ENCODE assay signal across 21 cellular contexts in genomic region chr3:189631409-189631808, GRCh38. TPM values are rescaled to one million over a fixed set of nuclear protein-coding genes. Genes with fewer than 3 reads are reported as not detected.
DNase-seq lines count a peak whose midpoint lies in the region; ATAC-seq and TF ChIP-seq lines count a peak whose summit lies in the region.
"Had no signal": no experiment of that assay in that cellular context is flagged by ENCODE, and none has a peak within 500 bp of the region (broad histone marks: within the 10 kb centered on the region; RNA-seq: fewer than 3 reads in every experiment).

No MANE protein-coding gene starts in this region.

- CTCF ChIA-PET in naive thymus-derived CD4-positive, alpha-beta T cell (lab: Charles Lee): no interaction called here

- peaks cover 8% of the 10 kb centered on the region for H3K9me3 Mint-ChIP-seq in T-helper 2 cell treated with Interferon-gamma antibody and Interleukin-4, amounts not matched to agents 5 μg/mL and 100 μg/mL, for 36 hours
- peaks cover 0 to 1% (median 0%) of the 10 kb centered on the region in 11 donors for H3K9me3 Mint-ChIP-seq in naive thymus-derived CD4-positive, alpha-beta T cell
- H3K9me3 Mint-ChIP-seq: activated CD4-positive, alpha-beta T cell treated with anti-CD3 and anti-CD28 coated beads, Interleukin-2, amount 10 ng/mL, durations not matched to agents 7 days and 5 days; activated naive CD4-positive, alpha-beta T cell treated with anti-CD3 and anti-CD28 coated beads for 36 hours; CD14-positive monocyte; neural crest cell; stimulated activated naive CD8-positive, alpha-beta T cell treated with anti-CD3 and anti-CD28 coated beads, Interleukin-15, Interleukin-2, amounts not matched to agents 100 ng/mL and 50 ng/mL, for 24 hours had no signal

- H3K4me3 ChIP-seq in SU-DHL-6 (ENCODE audit: insufficient read depth, low read length, poor library complexity, severe bottlenecking) (peak overlapping the region; percentile 44), skeletal muscle tissue (ENCODE audit: low read length in 3 of 3) (peak overlapping the region; percentile 74 to 76 (median 75))
- H3K4me3 ChIP-seq in naive thymus-derived CD4-positive, alpha-beta T cell (ENCODE audit: low read length): no peak overlapping the region

- peaks cover 23% of the 10 kb centered on the region for H3K4me1 Mint-ChIP-seq in T-helper 2 cell treated with Interferon-gamma antibody and Interleukin-4, amounts not matched to agents 5 μg/mL and 100 μg/mL, for 36 hours (ENCODE audit: low read depth)
- peaks cover 4 to 25% (median 24%) of the 10 kb centered on the region in 7 donors for H3K4me1 Mint-ChIP-seq in naive thymus-derived CD4-positive, alpha-beta T cell

- ATAC-seq in HG03045 (IDR thresholded peaks at IDR 0.05; ENCODE audit: unreplicated experiment): peak; percentile 10
- no peak for ATAC-seq in naive thymus-derived CD4-positive, alpha-beta T cell
- ATAC-seq in GM19035 (IDR thresholded peaks at IDR 0.05; ENCODE audit: unreplicated experiment): no peak

- no peaks in the 10 kb centered on the region for H3K36me3 ChIP-seq in SU-DHL-6 (ENCODE audit: low read length)
- no peaks in the 10 kb centered on the region for H3K36me3 ChIP-seq in skeletal muscle tissue (ENCODE audit: control insufficient read depth in 3 of 3, insufficient read depth in 3 of 3, low read length in 3 of 3)
- no peaks in the 10 kb centered on the region for H3K36me3 ChIP-seq in naive thymus-derived CD4-positive, alpha-beta T cell (ENCODE audit: control insufficient read depth in 2 of 3, insufficient read depth in 3 of 3, low read length in 3 of 3)
- H3K36me3 ChIP-seq: upper lobe of left lung had no signal

- H3K4me3 Mint-ChIP-seq in T-helper 2 cell treated with Interferon-gamma antibody and Interleukin-4, amounts not matched to agents 5 μg/mL and 100 μg/mL, for 36 hours: peak overlapping the region; percentile 14
- H3K4me3 Mint-ChIP-seq in naive thymus-derived CD4-positive, alpha-beta T cell: no peak overlapping the region
- H3K4me3 Mint-ChIP-seq: activated CD4-positive, alpha-beta T cell treated with anti-CD3 and anti-CD28 coated beads, Interleukin-2, amount 10 ng/mL, durations not matched to agents 7 days and 5 days; activated naive CD4-positive, alpha-beta T cell treated with anti-CD3 and anti-CD28 coated beads for 36 hours; neural crest cell; stimulated activated naive CD8-positive, alpha-beta T cell treated with anti-CD3 and anti-CD28 coated beads, Interleukin-15, Interleukin-2, amounts not matched to agents 100 ng/mL and 50 ng/mL, for 24 hours had no signal

- H3K4me2 ChIP-seq in SU-DHL-6 (ENCODE audit: low read depth, low read length, poor library complexity, severe bottlenecking): peak overlapping the region; percentile 58

- no peak for DNase-seq in T-helper 2 cell treated with Interferon-gamma antibody and Interleukin-4, amounts not matched to agents 5 μg/mL and 100 μg/mL, for 36 hours (ENCODE audit: low spot score)
- DNase-seq in T-helper 2 cell: no peak
- no peak for DNase-seq in naive thymus-derived CD4-positive, alpha-beta T cell
- DNase-seq in SHP77 (lab: John Stamatoyannopoulos, UW): no peak
- DNase-seq: activated CD4-positive, alpha-beta T cell treated with anti-CD3 and anti-CD28 coated beads, Interleukin-2, amount 10 ng/mL, durations not matched to agents 7 days and 5 days; DMS79; effector memory CD4-positive, alpha-beta T cell; mesenchymal stem cell; NCI-H1436 treated with DMSO at 0.1 percent for 48 hours; stimulated activated CD4-positive, alpha-beta T cell treated with anti-CD3 and anti-CD28 coated beads, Interleukin-15, amount 100 ng/mL, for 24 hours; T-helper 9 cell; upper lobe of left lung had no signal

- peak overlapping the region; percentile 52 for H2AFZ ChIP-seq in SU-DHL-6 (ENCODE audit: low read depth, low read length, severe bottlenecking)

- H3K27me3 Mint-ChIP-seq in T-helper 2 cell treated with Interferon-gamma antibody and Interleukin-4, amounts not matched to agents 5 μg/mL and 100 μg/mL, for 36 hours (ENCODE audit: low read depth): no peaks in the 10 kb centered on the region
- H3K27me3 Mint-ChIP-seq in naive thymus-derived CD4-positive, alpha-beta T cell: no peaks in the 10 kb centered on the region
- H3K27me3 Mint-ChIP-seq: activated CD4-positive, alpha-beta T cell treated with anti-CD3 and anti-CD28 coated beads, Interleukin-2, amount 10 ng/mL, durations not matched to agents 7 days and 5 days; stimulated activated naive CD8-positive, alpha-beta T cell treated with anti-CD3 and anti-CD28 coated beads, Interleukin-15, Interleukin-2, amounts not matched to agents 100 ng/mL and 50 ng/mL, for 24 hours had no signal

- H3K79me2 ChIP-seq in SU-DHL-6 (ENCODE audit: insufficient read depth, low read length): peaks cover 13% of the 10 kb centered on the region; the same call in 1 of the 2 replicates

- peak overlapping the region; percentile 12 for H3K27ac Mint-ChIP-seq in T-helper 2 cell treated with Interferon-gamma antibody and Interleukin-4, amounts not matched to agents 5 μg/mL and 100 μg/mL, for 36 hours
- H3K27ac Mint-ChIP-seq in naive thymus-derived CD4-positive, alpha-beta T cell: peak overlapping the region in 1 of 9 donors; percentile 56
- H3K27ac Mint-ChIP-seq: activated naive CD4-positive, alpha-beta T cell treated with anti-CD3 and anti-CD28 coated beads for 36 hours; stimulated activated naive CD8-positive, alpha-beta T cell treated with anti-CD3 and anti-CD28 coated beads, Interleukin-15, Interleukin-2, amounts not matched to agents 100 ng/mL and 50 ng/mL, for 24 hours had no signal

- TF ChIP-seq CTCF in SU-DHL-6 (IDR thresholded peaks at IDR 0.05; ENCODE audit: insufficient read depth, low read length, poor library complexity, severe bottlenecking): no peak

- H3K9me2 ChIP-seq in SU-DHL-6 (replicated peaks; ENCODE audit: insufficient read depth, low read length): no peaks in the 10 kb centered on the region

- H3K27me3 ChIP-seq in SU-DHL-6 (ENCODE audit: low read length): no peaks in the 10 kb centered on the region
- no peaks in the 10 kb centered on the region for H3K27me3 ChIP-seq in skeletal muscle tissue (ENCODE audit: control insufficient read depth in 3 of 3, insufficient read depth in 3 of 3, low read length in 3 of 3)
- no peaks in the 10 kb centered on the region for H3K27me3 ChIP-seq in naive thymus-derived CD4-positive, alpha-beta T cell (ENCODE audit: control insufficient read depth in 2 of 2, insufficient read depth in 2 of 2, low read length in 2 of 2)
- H3K27me3 ChIP-seq: upper lobe of left lung had no signal

- no peaks in the 10 kb centered on the region for H3F3A ChIP-seq in SU-DHL-6 (ENCODE audit: insufficient read depth)

- H3K36me3 Mint-ChIP-seq in T-helper 2 cell treated with Interferon-gamma antibody and Interleukin-4, amounts not matched to agents 5 μg/mL and 100 μg/mL, for 36 hours (ENCODE audit: low read depth): peaks cover 4% of the 10 kb centered on the region
- peaks cover 0 to 2% (median 0%) of the 10 kb centered on the region in 5 donors for H3K36me3 Mint-ChIP-seq in naive thymus-derived CD4-positive, alpha-beta T cell
- H3K36me3 Mint-ChIP-seq: CD14-positive monocyte had no signal

- H3K27ac ChIP-seq in SU-DHL-6 (ENCODE audit: low read depth, low read length) (peak overlapping the region; percentile 70), skeletal muscle tissue (ENCODE audit: low read depth, low read length) (peak overlapping the region; percentile 80)
- H3K27ac ChIP-seq in naive thymus-derived CD4-positive, alpha-beta T cell (ENCODE audit: low read depth, low read length): no peak overlapping the region
- H3K27ac ChIP-seq: upper lobe of left lung had no signal

- POLR2A ChIA-PET in naive thymus-derived CD4-positive, alpha-beta T cell (lab: Charles Lee): no interaction called here

- peaks cover 7 to 21% (median 15%) of the 10 kb centered on the region in 3 donors for H3K4me1 ChIP-seq in skeletal muscle tissue (ENCODE audit: control insufficient read depth in 3 of 3, insufficient read depth in 3 of 3, low read length in 3 of 3)
- H3K4me1 ChIP-seq in naive thymus-derived CD4-positive, alpha-beta T cell (ENCODE audit: control insufficient read depth in 2 of 2, insufficient read depth in 2 of 2, low read length in 2 of 2): peaks cover 0 to 3% of the 10 kb centered on the region in 2 donors

- H3K9me3 ChIP-seq in SU-DHL-6 (ENCODE audit: insufficient read depth, low read length): no peaks in the 10 kb centered on the region
- H3K9me3 ChIP-seq in skeletal muscle tissue (ENCODE audit: control insufficient read depth in 3 of 3, low read length in 3 of 3): no peaks in the 10 kb centered on the region
- no peaks in the 10 kb centered on the region for H3K9me3 ChIP-seq in naive thymus-derived CD4-positive, alpha-beta T cell (ENCODE audit: control insufficient read depth in 2 of 3, low read length in 3 of 3)
- H3K9me3 ChIP-seq: upper lobe of left lung had no signal

- H3K9ac ChIP-seq in SU-DHL-6 (ENCODE audit: low read length) (peak overlapping the region; percentile 24), skeletal muscle tissue (ENCODE audit: low read depth in 1 of 3, low read length in 3 of 3) (peak overlapping the region; percentile 78 to 82 (median 80))

- intact Hi-C loops in naive thymus-derived CD4-positive, alpha-beta T cell (cut with micrococcal nuclease): loop anchor here in 1 of 2 donors (5.0 kb wide), 1 partner anchor 359 kb away; no protein-coding TSS in a partner anchor

- no peaks in the 10 kb centered on the region for H4K20me1 ChIP-seq in SU-DHL-6 (ENCODE audit: low read depth, low read length)

RNA-seq across cellular contexts. Expression of gene TP63, which starts 0.2 kb away (rescaled TPM):
- total RNA-seq in skeletal muscle tissue: 7.8 TPM
- total RNA-seq in naive thymus-derived CD4-positive, alpha-beta T cell: under 1 TPM in 3 of 5 experiments, not detected in 2; 0.11 to 0.97 (median 0.20) TPM
- polyA plus RNA-seq in naive thymus-derived CD4-positive, alpha-beta T cell: not detected
- total RNA-seq: pulmonary artery endothelial cell had no signal
- polyA plus RNA-seq: CD14-positive monocyte had no signal
